In the genomic region with DNA sequence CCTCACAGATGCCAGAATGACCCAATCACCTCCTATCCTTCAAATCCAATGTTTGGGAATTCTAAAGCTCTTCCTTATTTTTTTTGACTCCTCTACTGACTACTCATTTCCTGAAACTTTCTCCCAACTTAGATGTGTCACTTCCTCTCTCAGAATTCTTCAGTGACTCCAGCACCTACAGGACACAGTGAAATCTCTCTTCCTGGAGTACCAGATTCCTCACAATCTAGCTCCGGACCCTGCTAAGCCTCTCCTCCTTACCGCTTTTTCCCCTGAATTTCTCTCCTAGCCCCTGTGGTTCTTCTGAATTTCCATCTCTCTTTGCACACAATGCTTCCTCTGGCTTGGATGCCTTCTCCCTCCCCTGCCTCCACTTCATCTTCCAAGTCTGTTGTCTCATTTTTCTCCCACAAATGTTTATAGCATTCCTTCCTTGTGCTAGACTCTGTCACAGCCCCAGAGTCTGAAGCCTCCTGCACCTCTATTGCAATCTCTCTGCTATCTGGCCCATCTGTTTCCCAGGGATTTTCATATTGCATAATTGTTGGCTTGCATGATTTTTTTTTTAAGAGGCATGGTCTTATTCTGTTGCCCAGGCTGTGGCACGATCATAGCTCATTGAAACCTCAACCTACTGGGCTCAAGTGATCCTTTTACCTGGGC, we compare ENCODE assay signal across 16 cellular contexts.
DNase-seq lines count a peak whose midpoint lies in the region; ATAC-seq, FAIRE-seq and TF ChIP-seq lines count a peak whose summit lies in the region.
"Had no signal": no experiment of that assay in that cellular context is flagged by ENCODE, and none has a peak within 500 bp of the region (broad histone marks: within the 10 kb centered on the region; RNA-seq: fewer than 3 reads in every experiment).

No MANE protein-coding gene starts in this region.

- WGBS in lung, 2 donors, result 48 to 65% methylated on average over 3 of the region's 3 CpGs

- H3K4me3 ChIP-seq in bronchial epithelial cell (ENCODE audit: low read depth, low read length), result no peak overlapping the region
- no peak overlapping the region for H3K4me3 ChIP-seq in lung
- H3K4me3 ChIP-seq: body of pancreas, psoas muscle had no signal

- no peak overlapping the region for H3K27ac ChIP-seq in lung (ENCODE audit: low read depth in 1 of 2, low read length in 1 of 2)
- H3K27ac ChIP-seq: body of pancreas, psoas muscle had no signal

- H3K27ac Mint-ChIP-seq in activated T-helper 17 cell treated with anti-CD3 and anti-CD28 coated beads, Interleukin-2, amount 50 U/mL, for 72 hours, result no peak overlapping the region
- H3K27ac Mint-ChIP-seq: activated T-helper 1 cell treated with anti-CD3 and anti-CD28 coated beads, Interleukin-12 subunit alpha, Interleukin-12 subunit beta, Interleukin-2, Interleukin-4 antibody, amounts not matched to agents 30 ng/mL and 10 ng/mL and 1 ng/mL, durations not matched to agents 14 hours and 24 hours and 36 hours; CD4-positive, alpha-beta memory T cell had no signal

- H3K4me1 ChIP-seq in lung (ENCODE audit: control insufficient read depth in 2 of 2, insufficient read depth in 2 of 2, low read length in 2 of 2), result no peaks in the 10 kb centered on the region
- H3K4me1 ChIP-seq: body of pancreas, psoas muscle had no signal

- no peaks in the 10 kb centered on the region for H3K9me3 Mint-ChIP-seq in activated T-helper 17 cell treated with anti-CD3 and anti-CD28 coated beads, Interleukin-2, amount 50 U/mL, for 72 hours
- H3K9me3 Mint-ChIP-seq: activated T-helper 1 cell treated with anti-CD3 and anti-CD28 coated beads, Interleukin-12 subunit alpha, Interleukin-12 subunit beta, Interleukin-2, Interleukin-4 antibody, amounts not matched to agents 30 ng/mL and 10 ng/mL and 1 ng/mL, durations not matched to agents 14 hours and 24 hours and 36 hours; CD4-positive, alpha-beta memory T cell had no signal

- ATAC-seq in lung (ENCODE audit: insufficient read depth, low FRiP score) (peak; percentile 62), HG02763 (IDR thresholded peaks at IDR 0.05; ENCODE audit: unreplicated experiment) (no peak)
- no peak for ATAC-seq in activated T-helper 17 cell treated with anti-CD3 and anti-CD28 coated beads, Interleukin-2, amount 50 U/mL, for 72 hours (replicated peaks)
- ATAC-seq: body of pancreas, psoas muscle had no signal

- no peaks in the 10 kb centered on the region for H3K36me3 ChIP-seq in bronchial epithelial cell (ENCODE audit: control insufficient read depth, insufficient read depth, low read length)
- H3K36me3 ChIP-seq in lung (ENCODE audit: control insufficient read depth in 2 of 2, insufficient read depth in 2 of 2, low read length in 2 of 2), result no peaks in the 10 kb centered on the region

- peak; percentile 54 for DNase-seq in AG20443 (ENCODE audit: low spot score)
- DNase-seq in HTR-8/SVneo (ENCODE audit: insufficient read length, low spot score), result peak; percentile 42
- peak; percentile 82 for DNase-seq in bronchial epithelial cell (ENCODE audit: low read depth)
- no peak for DNase-seq in lung (ENCODE audit: low spot score)
- DNase-seq in G401 (ENCODE audit: low spot score), result no peak
- no peak for DNase-seq in NCI-H1417 treated with DMSO at 0.1 percent for 48 hours (lab: John Stamatoyannopoulos, UW)
- DNase-seq: activated CD4-positive, alpha-beta T cell treated with anti-CD3 and anti-CD28 coated beads for 1 hour; body of pancreas; CD4-positive, alpha-beta memory T cell; NCI-H510A treated with DMSO at 0.1 percent for 48 hours; psoas muscle; stimulated activated CD4-positive, alpha-beta T cell treated with anti-CD3 and anti-CD28 coated beads, Interleukin-2, amount 100 ng/mL, for 48 hours; stimulated activated naive CD4-positive, alpha-beta T cell had no signal

- H3K4me1 Mint-ChIP-seq in activated T-helper 17 cell treated with anti-CD3 and anti-CD28 coated beads, Interleukin-2, amount 50 U/mL, for 72 hours, result no peaks in the 10 kb centered on the region

- FAIRE-seq in HTR-8/SVneo (lab: Jason Lieb, UNC), result no peak
- no peak for FAIRE-seq in bronchial epithelial cell (lab: Jason Lieb, UNC)

- TF ChIP-seq CTCF in bronchial epithelial cell (IDR thresholded peaks at IDR 0.05; ENCODE audit: insufficient read depth, low read length, severe bottlenecking) (no peak), lung (IDR thresholded peaks at IDR 0.05; ENCODE audit: control extremely low read depth, extremely low read depth) (no peak)

- H3K4me3 Mint-ChIP-seq in activated T-helper 17 cell treated with anti-CD3 and anti-CD28 coated beads, Interleukin-2, amount 50 U/mL, for 72 hours, result no peak overlapping the region
- H3K4me3 Mint-ChIP-seq: activated T-helper 1 cell treated with anti-CD3 and anti-CD28 coated beads, Interleukin-12 subunit alpha, Interleukin-12 subunit beta, Interleukin-2, Interleukin-4 antibody, amounts not matched to agents 30 ng/mL and 10 ng/mL and 1 ng/mL, durations not matched to agents 14 hours and 24 hours and 36 hours; CD4-positive, alpha-beta memory T cell had no signal

- H3K27me3 ChIP-seq in bronchial epithelial cell (ENCODE audit: control insufficient read depth, insufficient read depth, low read length) (no peaks in the 10 kb centered on the region), lung (ENCODE audit: control insufficient read depth, insufficient read depth) (no peaks in the 10 kb centered on the region)
- H3K27me3 ChIP-seq: body of pancreas had no signal

- no peaks in the 10 kb centered on the region for H3K9me3 ChIP-seq in lung (ENCODE audit: control insufficient read depth in 2 of 2, insufficient read depth in 1 of 2, low read length in 1 of 2)
- H3K9me3 ChIP-seq: body of pancreas, psoas muscle had no signal

- in situ Hi-C loops in G401 (cut with HindIII; ENCODE audit: low sequenced_read_pairs), result no loop called here

- no peaks in the 10 kb centered on the region for H3K36me3 Mint-ChIP-seq in activated T-helper 17 cell treated with anti-CD3 and anti-CD28 coated beads, Interleukin-2, amount 50 U/mL, for 72 hours (ENCODE audit: low read depth)
- H3K36me3 Mint-ChIP-seq: CD4-positive, alpha-beta memory T cell had no signal

- no peaks in the 10 kb centered on the region for H3K27me3 Mint-ChIP-seq in activated T-helper 17 cell treated with anti-CD3 and anti-CD28 coated beads, Interleukin-2, amount 50 U/mL, for 72 hours
- H3K27me3 Mint-ChIP-seq: CD4-positive, alpha-beta memory T cell had no signal

Comparison
In these comparisons a context has a peak if more than half of its experiments do, and no peak if none do; other contexts are left out.
1. DNase-seq: peak in AG20443 (single experiment), HTR-8/SVneo (single experiment) and bronchial epithelial cell (single experiment); none in lung (single experiment), G401 (single experiment) and NCI-H1417 treated with DMSO at 0.1 percent for 48 hours (single experiment).